Comparison of ENCODE assay signal across 18 cellular contexts in the genomic region with DNA sequence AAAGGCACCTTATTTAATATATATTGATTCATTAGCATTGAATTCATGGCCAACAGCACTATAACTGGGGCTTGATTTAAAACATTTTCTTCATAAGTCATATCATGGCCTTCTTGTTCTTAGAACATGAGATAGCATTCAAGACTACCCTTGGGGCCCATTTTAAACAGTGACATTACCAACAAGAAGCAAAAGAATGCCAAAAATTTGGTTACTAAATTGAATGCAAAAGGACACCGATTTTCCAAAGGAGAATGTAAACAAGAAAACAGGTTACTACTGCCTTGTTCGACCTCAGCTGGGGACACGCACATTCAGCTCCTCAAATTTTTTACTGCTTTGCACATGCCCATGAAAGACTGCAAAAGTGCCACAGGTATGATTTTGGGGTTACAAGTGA.
DNase-seq lines count a peak whose midpoint lies in the region; ATAC-seq and TF ChIP-seq lines count a peak whose summit lies in the region.
"Had no signal": no experiment of that assay in that cellular context is flagged by ENCODE, and none has a peak within 500 bp of the region (broad histone marks: within the 10 kb centered on the region; RNA-seq: fewer than 3 reads in every experiment).

No MANE protein-coding gene starts in this region.

- H2BK15ac ChIP-seq in H9 (ENCODE audit: low read depth, low read length), result no peak overlapping the region
- no peak overlapping the region for H2BK15ac ChIP-seq in mesendoderm (replicated peaks; ENCODE audit: low read depth)

- H2BK12ac ChIP-seq in H9 (ENCODE audit: insufficient read length, low read depth, low read length), result no peak overlapping the region

- H4K8ac ChIP-seq in H9 (replicated peaks; ENCODE audit: insufficient read length, low read depth, low read length) (no peak overlapping the region), mesendoderm (ENCODE audit: low read depth, low read length) (no peak overlapping the region)

- H3K4me2 ChIP-seq in H9 (ENCODE audit: insufficient read depth, insufficient read length, low read length) (no peak overlapping the region), mesendoderm (ENCODE audit: low read length) (no peak overlapping the region)
- H3K4me2 ChIP-seq: BLaER1 had no signal

- H3K23me2 ChIP-seq in H9 (ENCODE audit: insufficient read length, low read depth, low read length, poor library complexity, severe bottlenecking), result no peaks in the 10 kb centered on the region

- H3K4ac ChIP-seq in H9 (ENCODE audit: low read depth, low read length), result no peak overlapping the region
- H3K4ac ChIP-seq in mesendoderm (ENCODE audit: low read depth, low read length), result no peak overlapping the region

- H4K5ac ChIP-seq in H9 (ENCODE audit: insufficient read length, low read depth, low read length), result no peak overlapping the region
- H4K5ac ChIP-seq in mesendoderm (ENCODE audit: low read length), result no peak overlapping the region

- no peak overlapping the region for H2BK20ac ChIP-seq in H9 (ENCODE audit: low read depth, low read length, poor library complexity, severe bottlenecking)

- H4K91ac ChIP-seq in H9 (ENCODE audit: insufficient read length, low read depth, low read length), result no peak overlapping the region

- no peak overlapping the region for H3K9ac ChIP-seq in H9 (ENCODE audit: extremely low read depth, insufficient read length, low read length)
- H3K9ac ChIP-seq in mesendoderm (ENCODE audit: low read length), result no peak overlapping the region
- H3K9ac ChIP-seq: BLaER1 had no signal

- H3K79me1 ChIP-seq in H9 (ENCODE audit: insufficient read depth, low read depth, low read length, poor library complexity, severe bottlenecking) (no peaks in the 10 kb centered on the region), mesendoderm (ENCODE audit: low read length) (no peaks in the 10 kb centered on the region)

- H3K4me1 ChIP-seq in H9 (ENCODE audit: insufficient read depth, low read length) (no peaks in the 10 kb centered on the region; the same call in 1 of the 2 replicates), mesendoderm (ENCODE audit: control insufficient read depth, low read depth, low read length) (no peaks in the 10 kb centered on the region)
- H3K4me1 ChIP-seq: BLaER1, Caco-2 had no signal

- H3K36me3 ChIP-seq in mesendoderm (ENCODE audit: control insufficient read depth, insufficient read depth, low read length), result no peaks in the 10 kb centered on the region
- H3K36me3 ChIP-seq: BLaER1 had no signal

- H2AK5ac ChIP-seq in H9 (ENCODE audit: insufficient read length, low read length) (no peak overlapping the region), mesendoderm (ENCODE audit: low read length) (no peak overlapping the region)

- H3K79me2 ChIP-seq in H9 (ENCODE audit: insufficient read depth, low read length) (no peaks in the 10 kb centered on the region), mesendoderm (ENCODE audit: control insufficient read depth, insufficient read depth, low read length) (no peaks in the 10 kb centered on the region)

- H3K56ac ChIP-seq in H9 (ENCODE audit: insufficient read length, low read depth, low read length), result no peak overlapping the region
- H3K56ac ChIP-seq in mesendoderm (ENCODE audit: low read length), result no peak overlapping the region

- H3K27me3 Mint-ChIP-seq in H9 (ENCODE audit: low read depth), result peaks cover 2% of the 10 kb centered on the region; the same call in 1 of the 2 replicates
- H3K27me3 Mint-ChIP-seq in WTC11 (ENCODE audit: low read depth), result peaks cover 10% of the 10 kb centered on the region
- peaks cover 0 to 7% of the 10 kb centered on the region in 2 donors for H3K27me3 Mint-ChIP-seq in natural killer cell (ENCODE audit: low read depth in 2 of 2)

- POLR2A ChIA-PET in WTC11 (lab: Charles Lee), result no interaction called here

- H3K27me3 ChIP-seq in H9 (ENCODE audit: insufficient read depth, low read length) (no peaks in the 10 kb centered on the region), mesendoderm (ENCODE audit: insufficient read depth, low read length, poor library complexity) (no peaks in the 10 kb centered on the region)
- H3K27me3 ChIP-seq: BLaER1 had no signal

- no peaks in the 10 kb centered on the region for H4K20me1 ChIP-seq in H9 (ENCODE audit: control insufficient read depth, insufficient read depth, insufficient read length)
- H4K20me1 ChIP-seq: BLaER1 had no signal

- intact Hi-C loops in natural killer cell (cut with micrococcal nuclease), result no loop called here

- TF ChIP-seq CTCF in AG10803 (conservative IDR thresholded peaks at IDR 0.05; ENCODE audit: low read length) (no peak), H9 (conservative IDR thresholded peaks at IDR 0.05) (no peak), WTC11 (IDR thresholded peaks at IDR 0.05) (no peak), natural killer cell (IDR thresholded peaks at IDR 0.05) (no peak)

- H2AFZ ChIP-seq in H9 (ENCODE audit: low read length), result peak overlapping the region; percentile 56

- H3K18ac ChIP-seq in H9 (ENCODE audit: insufficient read length, low read depth, low read length), result no peak overlapping the region
- no peak overlapping the region for H3K18ac ChIP-seq in mesendoderm (ENCODE audit: low read length)

- CTCF ChIA-PET in WTC11 (lab: Charles Lee), result no interaction called here

- H3K27ac ChIP-seq in H9 (ENCODE audit: insufficient read length, low read depth, low read length), result no peak overlapping the region
- no peak overlapping the region for H3K27ac ChIP-seq in mesendoderm (ENCODE audit: low read depth, low read length)
- H3K27ac ChIP-seq: 22Rv1, BLaER1 had no signal

- H3K4me1 Mint-ChIP-seq in H9 (peaks cover 5 to 10% of the 10 kb centered on the region in 2 experiments), WTC11 (peaks cover 19% of the 10 kb centered on the region), natural killer cell (no peaks in the 10 kb centered on the region)

- H2BK120ac ChIP-seq in H9 (ENCODE audit: low read depth, low read length, poor library complexity, severe bottlenecking), result no peak overlapping the region
- H2BK120ac ChIP-seq in mesendoderm (ENCODE audit: low read depth, low read length), result no peak overlapping the region

- ATAC-seq in WTC11, result peak; percentile 34; the same call in 1 of the 2 replicates
- ATAC-seq in GM21381 (IDR thresholded peaks at IDR 0.05; ENCODE audit: unreplicated experiment), result no peak
- no peak for ATAC-seq in GM18858 (IDR thresholded peaks at IDR 0.05; ENCODE audit: unreplicated experiment)
- no peak for ATAC-seq in natural killer cell
- ATAC-seq: GM12878 had no signal

- no peaks in the 10 kb centered on the region for H3K36me3 Mint-ChIP-seq in H9 (ENCODE audit: insufficient read depth in 1 of 3, low read depth in 3 of 3)
- no peaks in the 10 kb centered on the region for H3K36me3 Mint-ChIP-seq in WTC11
- H3K36me3 Mint-ChIP-seq in natural killer cell, result no peaks in the 10 kb centered on the region
- H3K36me3 Mint-ChIP-seq: CD8-positive, alpha-beta memory T cell had no signal

- H3K23ac ChIP-seq in H9 (ENCODE audit: insufficient read length, low read depth, low read length) (no peak overlapping the region), mesendoderm (ENCODE audit: low read length) (no peak overlapping the region)

- no peak overlapping the region for H3K27ac Mint-ChIP-seq in H9
- peak overlapping the region; percentile 44; the same call in 1 of the 2 replicates for H3K27ac Mint-ChIP-seq in WTC11
- no peak overlapping the region for H3K27ac Mint-ChIP-seq in natural killer cell
- H3K27ac Mint-ChIP-seq: CD8-positive, alpha-beta memory T cell; HFFc6 had no signal

- no CpG with 5 or more reads among the region's 3 CpGs for WGBS in H9 (ENCODE audit: extremely low coverage, insufficient read length, low lambda C conversion rate)
- no CpG with 5 or more reads among the region's 3 CpGs for WGBS in mesendoderm (ENCODE audit: extremely low coverage, insufficient coverage, low lambda C conversion rate)

- no peak overlapping the region for H3T11ph ChIP-seq in H9 (ENCODE audit: low read length)

- no peak overlapping the region for H3K4me3 ChIP-seq in AG10803 (ENCODE audit: low read length)
- no peak overlapping the region for H3K4me3 ChIP-seq in mesendoderm (ENCODE audit: low read length)
- H3K4me3 ChIP-seq: BLaER1, GM12878 had no signal

- no peak overlapping the region for H2BK5ac ChIP-seq in H9 (ENCODE audit: insufficient read length, low read length)
- H2BK5ac ChIP-seq in mesendoderm (ENCODE audit: low read length), result no peak overlapping the region

- H3K9me3 Mint-ChIP-seq in H9, result no peaks in the 10 kb centered on the region; a peak in 1 of 5 replicates
- H3K9me3 Mint-ChIP-seq in WTC11, result peaks cover 4% of the 10 kb centered on the region; the same call in 1 of the 2 replicates
- no peaks in the 10 kb centered on the region for H3K9me3 Mint-ChIP-seq in natural killer cell
- H3K9me3 Mint-ChIP-seq: CD8-positive, alpha-beta memory T cell; HFFc6 had no signal

- no peak overlapping the region for H3K14ac ChIP-seq in H9 (ENCODE audit: insufficient read depth, low read length)

- no peak overlapping the region for H3K4me3 Mint-ChIP-seq in H9
- no peak overlapping the region for H3K4me3 Mint-ChIP-seq in WTC11
- no peak overlapping the region for H3K4me3 Mint-ChIP-seq in natural killer cell
- H3K4me3 Mint-ChIP-seq: CD8-positive, alpha-beta memory T cell; HFFc6 had no signal

- peak; percentile 12 for DNase-seq in AG10803 (ENCODE audit: low read depth)
- DNase-seq in H9, result no peak
- DNase-seq in WTC11 (ENCODE audit: low spot score), result no peak
- DNase-seq in mesendoderm, result peak; percentile 83
- DNase-seq in DMS53 treated with DMSO at 0.1 percent for 48 hours (lab: John Stamatoyannopoulos, UW; ENCODE audit: unreplicated experiment), result no peak
- no peak for DNase-seq in natural killer cell
- DNase-seq: AML-193; Caco-2; CD8-positive, alpha-beta memory T cell; HCEC 1CT; HFFc6; Kasumi-1; KBM-7 had no signal

- no peaks in the 10 kb centered on the region for H3K9me3 ChIP-seq in H9 (ENCODE audit: control insufficient read depth, low read depth, low read length)
- H3K9me3 ChIP-seq: BLaER1, Caco-2 had no signal

TF ChIP-seq in WTC11, 78 proteins besides CTCF, POLR2A, EP300 and RAD21 (continues in another document):
- no peak for TF ChIP-seq CBFB (CRISPR knock-in tag; IDR thresholded peaks at IDR 0.05; ENCODE audit: low read depth)

Comparison
In these comparisons a context has a peak if more than half of its experiments do, and no peak if none do; other contexts are left out.
1. DNase-seq: peak in AG10803 (single experiment) and mesendoderm (single experiment); none in H9 (single experiment), WTC11 (single experiment), DMS53 treated with DMSO at 0.1 percent for 48 hours (single experiment) and natural killer cell (single experiment).